In the genomic region with DNA sequence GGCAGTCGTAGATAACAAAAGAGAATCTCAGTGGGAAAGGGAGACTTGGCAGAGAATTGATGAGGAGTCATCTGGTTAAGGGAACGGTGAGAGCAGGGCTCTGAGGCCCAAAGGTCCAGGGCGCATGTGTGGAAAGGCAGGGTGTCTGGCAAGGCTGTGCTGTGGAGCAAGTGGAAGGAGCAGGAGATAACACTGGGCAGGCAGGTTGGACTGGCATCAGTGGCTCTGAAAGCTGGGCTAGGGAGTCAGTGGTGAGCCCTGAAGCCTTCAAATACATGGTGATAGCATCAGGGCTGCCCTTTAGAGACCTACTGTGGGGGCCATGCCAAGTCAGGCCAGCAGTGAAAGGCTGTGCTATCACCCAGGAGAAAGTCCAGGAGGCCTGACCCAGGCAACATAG, we compare ENCODE assay signal across 17 cellular contexts.
A peak's percentile ranks its signal among the peaks of the same experiment; 100 is the strongest.
DNase-seq lines count a peak whose midpoint lies in the region; ATAC-seq and TF ChIP-seq lines count a peak whose summit lies in the region.
"Had no signal": no experiment of that assay in that cellular context is flagged by ENCODE, and none has a peak within 500 bp of the region (broad histone marks: within the 10 kb centered on the region; RNA-seq: fewer than 3 reads in every experiment).

No MANE protein-coding gene starts in this region.

- H3K36me3 ChIP-seq in RWPE2 (ENCODE audit: low read depth) (no peaks in the 10 kb centered on the region), spleen (no peaks in the 10 kb centered on the region)
- H3K36me3 ChIP-seq: BE2C had no signal

- peaks cover 3% of the 10 kb centered on the region for H3K27me3 ChIP-seq in RWPE2 (ENCODE audit: insufficient read depth, poor library complexity, severe bottlenecking)
- peaks cover 0 to 65% (median 0%) of the 10 kb centered on the region in 7 donors for H3K27me3 ChIP-seq in spleen (replicated peaks in 1 of 7)

- no peaks in the 10 kb centered on the region for H3K9me3 ChIP-seq in RWPE2 (ENCODE audit: severe bottlenecking)
- no peaks in the 10 kb centered on the region for H3K9me3 ChIP-seq in spleen
- H3K9me3 ChIP-seq: BE2C, Caco-2 had no signal

- H3K27ac ChIP-seq in RWPE2 (ENCODE audit: poor library complexity, severe bottlenecking) (no peak overlapping the region), spleen (no peak overlapping the region)
- H3K27ac ChIP-seq: HL-60 had no signal

- peak; percentile 20 for DNase-seq in RWPE2 (ENCODE audit: low spot score)
- DNase-seq in left lobe of liver (ENCODE audit: low spot score): no peak
- DNase-seq in spleen: peak; percentile 23
- DNase-seq in HUDEP-2 (lab: John Stamatoyannopoulos, UW; ENCODE audit: unreplicated experiment in 76 of 76): no peak
- no peak for DNase-seq in COR-L47 (lab: John Stamatoyannopoulos, UW)
- no peak for DNase-seq in RPMI8226
- DNase-seq: ACHN; BE2C; C1 segment of cervical spinal cord; Caco-2; CD4-positive, CD25-positive, alpha-beta regulatory T cell; CD8-positive, alpha-beta memory T cell; DMS79; GF-D8; HCEC 1CT had no signal

- TF ChIP-seq CTCF in RWPE2 (IDR thresholded peaks at IDR 0.05; ENCODE audit: poor library complexity, severe bottlenecking) (no peak), spleen (IDR thresholded peaks at IDR 0.05 in 8 of 11, conservative IDR thresholded peaks at IDR 0.05 in 3 of 11) (no peak)

- intact Hi-C loops in spleen (cut with DNase I; ENCODE audit: low total_unique reads): no loop called here

- H3K4me1 ChIP-seq in RWPE2 (ENCODE audit: insufficient read depth, poor library complexity, severe bottlenecking): no peaks in the 10 kb centered on the region
- peaks cover 0 to 14% (median 8%) of the 10 kb centered on the region in 6 donors for H3K4me1 ChIP-seq in spleen
- H3K4me1 ChIP-seq: BE2C had no signal

- 66 to 95% (median 90%) methylated on average over 2 to 3 of the region's 3 CpGs for WGBS in spleen, 5 donors

- H3K4me3 ChIP-seq in RWPE2 (ENCODE audit: severe bottlenecking) (no peak overlapping the region), spleen (no peak overlapping the region)
- H3K4me3 ChIP-seq: GM23338 had no signal

- TF ChIP-seq POLR2A in spleen (IDR thresholded peaks at IDR 0.05): no peak

- ATAC-seq in RWPE2 (ENCODE audit: low read depth): no peak
- peak; percentile 45 for ATAC-seq in left lobe of liver
- ATAC-seq: GM23338 had no signal

Comparison
In these comparisons a context has a peak if more than half of its experiments do, and no peak if none do; other contexts are left out.
1. DNase-seq: peak in RWPE2 (single experiment) and spleen (single experiment); none in left lobe of liver (single experiment), HUDEP-2 (0 of 76), COR-L47 (single experiment) and RPMI8226 (single experiment).